In genomic region chr15:42528970-42529369, GRCh38 we compare ENCODE assay signal across 1 cellular context.
TF ChIP-seq lines count a peak whose summit lies in the region.

No MANE protein-coding gene starts in this region.

TF ChIP-seq in IMR-90, 13 proteins besides CTCF, POLR2A, EP300 and RAD21:
- no peak for TF ChIP-seq MAZ (IDR thresholded peaks at IDR 0.05; ENCODE audit: borderline replicate concordance, low read depth, low read length)
- TF ChIP-seq MXI1 (IDR thresholded peaks at IDR 0.05; ENCODE audit: borderline replicate concordance, low read depth, low read length), result no peak
- no peak for TF ChIP-seq SMC3 (IDR thresholded peaks at IDR 0.05; ENCODE audit: low read depth, low read length)
- no peak for TF ChIP-seq RFX5 (IDR thresholded peaks at IDR 0.05; ENCODE audit: low read depth, low read length)
- TF ChIP-seq CHD1 (IDR thresholded peaks at IDR 0.05; ENCODE audit: low read depth, low read length), result no peak
- no peak for TF ChIP-seq RCOR1 (IDR thresholded peaks at IDR 0.05; ENCODE audit: insufficient replicate concordance, low read length)
- no peak for TF ChIP-seq ELK1 (IDR thresholded peaks at IDR 0.05; ENCODE audit: borderline replicate concordance, low read depth, low read length)
- TF ChIP-seq BHLHE40 (IDR thresholded peaks at IDR 0.05; ENCODE audit: low read depth, low read length), result no peak
- TF ChIP-seq USF2 (IDR thresholded peaks at IDR 0.05; ENCODE audit: low read depth, low read length), result no peak
- no peak for TF ChIP-seq FOS (IDR thresholded peaks at IDR 0.05; ENCODE audit: low read depth, low read length)
- TF ChIP-seq NFE2L2 (IDR thresholded peaks at IDR 0.05; ENCODE audit: low read depth, low read length), result no peak
- TF ChIP-seq MAFK (IDR thresholded peaks at IDR 0.05; ENCODE audit: low read depth, low read length), result no peak
- no peak for TF ChIP-seq CEBPB (IDR thresholded peaks at IDR 0.05; ENCODE audit: low read depth, low read length)
